13 cellular contexts compared by ENCODE assay signal in genomic region chr10:71073451-71074175, GRCh38.
"Had no signal": no experiment of that assay in that cellular context is flagged by ENCODE, and none has a peak within 500 bp of the region (broad histone marks: within the 10 kb centered on the region; RNA-seq: fewer than 3 reads in every experiment).

No MANE protein-coding gene starts in this region.

- H3K9me3 ChIP-seq: colonic mucosa, left lung, pancreas, transverse colon had no signal

- ATAC-seq: activated CD8-positive, alpha-beta T cell treated with anti-CD3 and anti-CD28 coated beads for 36 hours; activated T-cell treated with anti-CD3 and anti-CD28 coated beads, Interleukin-2, amount 50 U/mL, for 4 hours; esophagus mucosa; left lung; pancreas had no signal

- H3K4me1 ChIP-seq: colonic mucosa, left lung, pancreas, transverse colon had no signal

- H3K36me3 ChIP-seq: cardiac muscle cell, colonic mucosa, left lung, pancreas, transverse colon had no signal

- H3K27me3 ChIP-seq: cardiac muscle cell, colonic mucosa, pancreas, transverse colon had no signal

- DNase-seq: activated CD4-positive, alpha-beta T cell treated with anti-CD3 and anti-CD28 coated beads for 48 hours; activated CD8-positive, alpha-beta T cell treated with anti-CD3 and anti-CD28 coated beads for 36 hours; activated gamma-delta T cell treated with Interleukin-2 at 50 U/mL for 16 hours; activated T-cell treated with anti-CD3 and anti-CD28 coated beads, Interleukin-2, amount 50 U/mL, for 4 hours; colonic mucosa; stimulated activated CD4-positive, alpha-beta T cell treated with anti-CD3 and anti-CD28 coated beads, Interleukin-4, amount 100 ng/mL, for 1 hour; stimulated activated naive CD4-positive, alpha-beta T cell; T-helper 2 cell; transverse colon had no signal

- H3K4me3 ChIP-seq: cardiac muscle cell, colonic mucosa, left lung, pancreas, transverse colon had no signal

- H3K27ac ChIP-seq: cardiac muscle cell, colonic mucosa, left lung, pancreas, transverse colon had no signal
